Comparison of ENCODE assay signal across 10 cellular contexts in genomic region chr6:11188161-11188915, GRCh38. TPM values are rescaled to one million over a fixed set of nuclear protein-coding genes. Genes with fewer than 3 reads are reported as not detected.
DNase-seq lines count a peak whose midpoint lies in the region; ATAC-seq and TF ChIP-seq lines count a peak whose summit lies in the region.
"Had no signal": no experiment of that assay in that cellular context is flagged by ENCODE, and none has a peak within 500 bp of the region (broad histone marks: within the 10 kb centered on the region; RNA-seq: fewer than 3 reads in every experiment).

No MANE protein-coding gene starts in this region.

- H3K9ac ChIP-seq in subcutaneous abdominal adipose tissue (ENCODE audit: low read length in 5 of 5) (no peak overlapping the region), endodermal cell (ENCODE audit: extremely low read depth, low read length, poor library complexity, severe bottlenecking) (no peak overlapping the region)

- H3K4me3 Mint-ChIP-seq in endodermal cell = no peak overlapping the region

- H3K9me3 Mint-ChIP-seq in endodermal cell = no peaks in the 10 kb centered on the region

- peaks cover 7% of the 10 kb centered on the region for H3K4me1 Mint-ChIP-seq in endodermal cell

- H3K27ac Mint-ChIP-seq in endodermal cell = no peak overlapping the region

- H3K4me1 ChIP-seq in subcutaneous abdominal adipose tissue (ENCODE audit: control insufficient read depth in 5 of 5, insufficient read depth in 5 of 5, low read length in 5 of 5) (peaks cover 0 to under 1% (median 0%) of the 10 kb centered on the region in 5 donors), endodermal cell (ENCODE audit: control insufficient read depth, insufficient read depth, low read length) (no peaks in the 10 kb centered on the region)
- H3K4me1 ChIP-seq: adrenal gland had no signal

- DNase-seq in DMS153 (lab: John Stamatoyannopoulos, UW) (peak; percentile 31), DMS153 treated with DMSO at 0.1 percent for 48 hours (lab: John Stamatoyannopoulos, UW; ENCODE audit: unreplicated experiment) (no peak), amniotic epithelial cell (ENCODE audit: low read depth) (peak; percentile 34), left lobe of liver (ENCODE audit: low spot score) (no peak), NCI-H2171 treated with DMSO at 0.1 percent for 48 hours (lab: John Stamatoyannopoulos, UW) (no peak), endodermal cell (no peak), coronary artery (ENCODE audit: low spot score) (no peak)
- DNase-seq: adrenal gland, NCI-H1092 treated with DMSO at 0.1 percent for 48 hours had no signal

- H3K4me3 ChIP-seq in subcutaneous abdominal adipose tissue (ENCODE audit: low read depth in 1 of 5, low read length in 5 of 5) (no peak overlapping the region), endodermal cell (ENCODE audit: low read length) (no peak overlapping the region), coronary artery (no peak overlapping the region)
- H3K4me3 ChIP-seq: adrenal gland had no signal

- peaks cover 51 to 93% (median 84%) of the 10 kb centered on the region in 5 donors for H3K36me3 ChIP-seq in subcutaneous abdominal adipose tissue (ENCODE audit: control insufficient read depth in 5 of 5, insufficient read depth in 5 of 5, low read length in 5 of 5)
- peaks cover 91% of the 10 kb centered on the region for H3K36me3 ChIP-seq in endodermal cell (ENCODE audit: control insufficient read depth, insufficient read depth, low read length)

- peak overlapping the region; percentile 28 for H3K27ac ChIP-seq in subcutaneous abdominal adipose tissue (ENCODE audit: low read depth, low read length)
- H3K27ac ChIP-seq in endodermal cell (ENCODE audit: low read depth, low read length) = no peak overlapping the region
- no peak overlapping the region for H3K27ac ChIP-seq in coronary artery
- H3K27ac ChIP-seq: adrenal gland had no signal

- peak; percentile 85 for ATAC-seq in left lobe of liver

- no peaks in the 10 kb centered on the region for H3K9me3 ChIP-seq in subcutaneous abdominal adipose tissue (ENCODE audit: control insufficient read depth in 5 of 5, low read length in 5 of 5)
- no peaks in the 10 kb centered on the region for H3K9me3 ChIP-seq in endodermal cell (ENCODE audit: control insufficient read depth, low read length)
- H3K9me3 ChIP-seq: adrenal gland had no signal

- 93 to 96% methylated on average over 2 to 5 of the region's 5 CpGs for whole genome bisulfite sequencing in endodermal cell (ENCODE audit: insufficient coverage in 1 of 2, insufficient read length in 1 of 2), 2 experiments

- H3K27me3 ChIP-seq in subcutaneous abdominal adipose tissue (ENCODE audit: control insufficient read depth in 5 of 5, insufficient read depth in 4 of 5, low read length in 5 of 5) = no peaks in the 10 kb centered on the region
- H3K27me3 ChIP-seq in endodermal cell (ENCODE audit: control insufficient read depth, insufficient read depth, low read length, poor library complexity, severe bottlenecking) = no peaks in the 10 kb centered on the region
- H3K27me3 ChIP-seq: adrenal gland had no signal

- no peaks in the 10 kb centered on the region for H3K27me3 Mint-ChIP-seq in endodermal cell (ENCODE audit: insufficient read depth)

- H3K36me3 Mint-ChIP-seq in endodermal cell (ENCODE audit: low read depth) = peaks cover 57% of the 10 kb centered on the region

- TF ChIP-seq CTCF in endodermal cell (conservative IDR thresholded peaks at IDR 0.05) (no peak), coronary artery (IDR thresholded peaks at IDR 0.05) (no peak)

RNA-seq across cellular contexts. Expression of gene NEDD9, which starts 44.1 kb away (rescaled TPM):
- total RNA-seq in left lobe of liver (11.7 TPM), endodermal cell (1 to 10 TPM; 1.7 to 7.4 TPM)
- 24.6 TPM for polyA plus RNA-seq in endodermal cell (2013, experiment 1 of 2)
- polyA plus RNA-seq in endodermal cell (2013, experiment 2 of 2) = 26.5 TPM

Comparison
In these comparisons a context has a peak if more than half of its experiments do, and no peak if none do; other contexts are left out.
1. DNase-seq: peak in DMS153 (single experiment) and amniotic epithelial cell (single experiment); none in DMS153 treated with DMSO at 0.1 percent for 48 hours (single experiment), left lobe of liver (single experiment), NCI-H2171 treated with DMSO at 0.1 percent for 48 hours (single experiment), endodermal cell (single experiment) and coronary artery (single experiment).